In the genomic region with DNA sequence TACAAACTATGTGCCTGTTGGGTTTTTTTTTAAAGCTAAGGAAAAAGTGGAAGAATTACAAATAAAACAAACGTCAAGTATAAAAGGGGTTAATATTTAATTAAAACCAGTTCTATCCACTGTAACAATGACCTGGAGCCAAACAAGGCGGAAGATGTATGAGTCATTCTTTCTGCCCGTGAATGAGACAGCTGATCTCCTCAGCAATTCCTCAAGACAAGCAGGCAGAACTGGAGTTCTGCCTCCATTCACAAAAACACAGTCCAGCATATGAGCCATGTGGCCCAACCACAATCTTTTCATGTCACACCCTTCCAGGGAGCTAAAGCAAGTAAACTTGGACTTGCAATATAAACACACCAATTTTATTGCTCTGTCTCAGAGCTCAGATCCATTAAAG, we compare ENCODE assay signal across 8 cellular contexts. TPM values are rescaled to one million over a fixed set of nuclear protein-coding genes. Genes with fewer than 3 reads are reported as not detected.
A peak's percentile ranks its signal among the peaks of the same experiment; 100 is the strongest.
DNase-seq lines count a peak whose midpoint lies in the region; ATAC-seq and TF ChIP-seq lines count a peak whose summit lies in the region.
"Had no signal": no experiment of that assay in that cellular context is flagged by ENCODE, and none has a peak within 500 bp of the region (broad histone marks: within the 10 kb centered on the region; RNA-seq: fewer than 3 reads in every experiment).

No MANE protein-coding gene starts in this region.

- POLR2A ChIA-PET in WTC11 (lab: Charles Lee) = interaction anchor here (0.6 to 4.1 kb wide), 2 partner anchors 10 to 731 kb away, joined by 3 to 33 read pairs; a partner anchor contains a TSS
- POLR2A ChIA-PET in activated CD8-positive, alpha-beta T cell treated with anti-CD3 and anti-CD28 coated beads for 36 hours (lab: Charles Lee) = no interaction called here

- H3K9me3 Mint-ChIP-seq in WTC11 = no peaks in the 10 kb centered on the region
- no peaks in the 10 kb centered on the region for H3K9me3 Mint-ChIP-seq in activated CD8-positive, alpha-beta T cell treated with anti-CD3 and anti-CD28 coated beads for 36 hours

- no peak for TF ChIP-seq CTCF in WTC11 (IDR thresholded peaks at IDR 0.05)
- TF ChIP-seq CTCF in right atrium auricular region (IDR thresholded peaks at IDR 0.05) = no peak
- TF ChIP-seq CTCF in activated CD8-positive, alpha-beta T cell treated with anti-CD3 and anti-CD28 coated beads for 36 hours (IDR thresholded peaks at IDR 0.05) = no peak

- peak overlapping the region; percentile 87 for H3K27ac Mint-ChIP-seq in WTC11
- no peak overlapping the region for H3K27ac Mint-ChIP-seq in activated CD8-positive, alpha-beta T cell treated with anti-CD3 and anti-CD28 coated beads for 36 hours
- H3K27ac Mint-ChIP-seq: activated naive CD8-positive, alpha-beta T cell treated with anti-CD3 and anti-CD28 coated beads, Interleukin-2, amount 10 ng/mL, durations not matched to agents 7 days and 5 days had no signal

- H3K9me3 ChIP-seq in right atrium auricular region = no peaks in the 10 kb centered on the region

- no peak overlapping the region for H3K4me3 ChIP-seq in right atrium auricular region

- DNase-seq in HS-27A (ENCODE audit: low read depth) = peak; percentile 40
- no peak for DNase-seq in WTC11 (ENCODE audit: low spot score)
- DNase-seq in right atrium auricular region (ENCODE audit: low spot score) = peak; percentile 78
- peak; percentile 98 for DNase-seq in stromal cell of bone marrow (ENCODE audit: low read depth)
- DNase-seq in activated CD8-positive, alpha-beta T cell treated with anti-CD3 and anti-CD28 coated beads for 36 hours = no peak
- DNase-seq in stimulated activated naive CD4-positive, alpha-beta T cell treated with Interleukin-2 at 50 U/mL for 16 hours (lab: John Stamatoyannopoulos, UW) = no peak
- DNase-seq: activated naive CD8-positive, alpha-beta T cell treated with anti-CD3 and anti-CD28 coated beads, Interleukin-2, amount 10 ng/mL, durations not matched to agents 7 days and 5 days had no signal

- CTCF ChIA-PET in WTC11 (lab: Charles Lee) = interaction anchor here (1.8 kb wide), 1 partner anchor 8 kb away, joined by 6 read pairs; a partner anchor contains a TSS
- CTCF ChIA-PET in activated CD8-positive, alpha-beta T cell treated with anti-CD3 and anti-CD28 coated beads for 36 hours (lab: Charles Lee) = no interaction called here

- intact Hi-C loops in activated CD8-positive, alpha-beta T cell treated with anti-CD3 and anti-CD28 coated beads for 36 hours (cut with micrococcal nuclease) = no loop called here

- H3K4me3 Mint-ChIP-seq in WTC11 = peak overlapping the region; percentile 40
- H3K4me3 Mint-ChIP-seq in activated CD8-positive, alpha-beta T cell treated with anti-CD3 and anti-CD28 coated beads for 36 hours = no peak overlapping the region
- H3K4me3 Mint-ChIP-seq: activated naive CD8-positive, alpha-beta T cell treated with anti-CD3 and anti-CD28 coated beads, Interleukin-2, amount 10 ng/mL, durations not matched to agents 7 days and 5 days had no signal

- ATAC-seq in WTC11 (peak; percentile 74), GM18909 (IDR thresholded peaks at IDR 0.05; ENCODE audit: poor library complexity, unreplicated experiment) (no peak)
- no peak for ATAC-seq in activated CD8-positive, alpha-beta T cell treated with anti-CD3 and anti-CD28 coated beads for 36 hours

- H3K4me1 Mint-ChIP-seq in WTC11 = peaks cover 80% of the 10 kb centered on the region
- H3K4me1 Mint-ChIP-seq in activated CD8-positive, alpha-beta T cell treated with anti-CD3 and anti-CD28 coated beads for 36 hours (ENCODE audit: low read depth) = no peaks in the 10 kb centered on the region
- H3K4me1 Mint-ChIP-seq: activated naive CD8-positive, alpha-beta T cell treated with anti-CD3 and anti-CD28 coated beads, Interleukin-2, amount 10 ng/mL, durations not matched to agents 7 days and 5 days had no signal

- no peaks in the 10 kb centered on the region for H3K36me3 ChIP-seq in right atrium auricular region

- no peaks in the 10 kb centered on the region for H3K27me3 Mint-ChIP-seq in WTC11 (ENCODE audit: low read depth)
- peaks cover 6% of the 10 kb centered on the region for H3K27me3 Mint-ChIP-seq in activated CD8-positive, alpha-beta T cell treated with anti-CD3 and anti-CD28 coated beads for 36 hours

- no peaks in the 10 kb centered on the region for H3K27me3 ChIP-seq in right atrium auricular region

- H3K4me1 ChIP-seq in right atrium auricular region = peaks cover 0 to 34% of the 10 kb centered on the region in 2 donors

- H3K36me3 Mint-ChIP-seq in WTC11 = peaks cover 16% of the 10 kb centered on the region
- H3K36me3 Mint-ChIP-seq in activated CD8-positive, alpha-beta T cell treated with anti-CD3 and anti-CD28 coated beads for 36 hours (ENCODE audit: low read depth) = no peaks in the 10 kb centered on the region
- H3K36me3 Mint-ChIP-seq: activated naive CD8-positive, alpha-beta T cell treated with anti-CD3 and anti-CD28 coated beads, Interleukin-2, amount 10 ng/mL, durations not matched to agents 7 days and 5 days had no signal

- H3K27ac ChIP-seq in right atrium auricular region = peak overlapping the region in 1 of 2 donors; percentile 12

TF ChIP-seq in WTC11, 78 proteins besides CTCF, POLR2A, EP300 and RAD21:
- TF ChIP-seq ETV6 (CRISPR knock-in tag; IDR thresholded peaks at IDR 0.05) = no peak
- no peak for TF ChIP-seq CREM (CRISPR knock-in tag; IDR thresholded peaks at IDR 0.05)
- no peak for TF ChIP-seq SMAD3 (CRISPR knock-in tag; IDR thresholded peaks at IDR 0.05; ENCODE audit: borderline replicate concordance)
- TF ChIP-seq GABPB1 (CRISPR knock-in tag; IDR thresholded peaks at IDR 0.05) = no peak
- TF ChIP-seq ZNF232 (CRISPR knock-in tag; IDR thresholded peaks at IDR 0.05) = no peak
- TF ChIP-seq CBFB (CRISPR knock-in tag; IDR thresholded peaks at IDR 0.05; ENCODE audit: low read depth) = no peak
- no peak for TF ChIP-seq TCF7 (CRISPR knock-in tag; IDR thresholded peaks at IDR 0.05; ENCODE audit: low read depth)
- no peak for TF ChIP-seq ELF4 (CRISPR knock-in tag; IDR thresholded peaks at IDR 0.05; ENCODE audit: low read depth)
- TF ChIP-seq, protein P1, sequence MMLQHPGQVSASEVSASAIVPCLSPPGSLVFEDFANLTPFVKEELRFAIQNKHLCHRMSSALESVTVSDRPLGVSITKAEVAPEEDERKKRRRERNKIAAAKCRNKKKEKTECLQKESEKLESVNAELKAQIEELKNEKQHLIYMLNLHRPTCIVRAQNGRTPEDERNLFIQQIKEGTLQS (CRISPR knock-in tag; conservative IDR thresholded peaks at IDR 0.05) = no peak
- no peak for TF ChIP-seq NFYB (CRISPR knock-in tag; conservative IDR thresholded peaks at IDR 0.05; ENCODE audit: low read depth)
- TF ChIP-seq, protein P2, sequence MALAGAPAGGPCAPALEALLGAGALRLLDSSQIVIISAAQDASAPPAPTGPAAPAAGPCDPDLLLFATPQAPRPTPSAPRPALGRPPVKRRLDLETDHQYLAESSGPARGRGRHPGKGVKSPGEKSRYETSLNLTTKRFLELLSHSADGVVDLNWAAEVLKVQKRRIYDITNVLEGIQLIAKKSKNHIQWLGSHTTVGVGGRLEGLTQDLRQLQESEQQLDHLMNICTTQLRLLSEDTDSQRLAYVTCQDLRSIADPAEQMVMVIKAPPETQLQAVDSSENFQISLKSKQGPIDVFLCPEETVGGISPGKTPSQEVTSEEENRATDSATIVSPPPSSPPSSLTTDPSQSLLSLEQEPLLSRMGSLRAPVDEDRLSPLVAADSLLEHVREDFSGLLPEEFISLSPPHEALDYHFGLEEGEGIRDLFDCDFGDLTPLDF (CRISPR knock-in tag; IDR thresholded peaks at IDR 0.05) = no peak
- TF ChIP-seq TP53 (CRISPR knock-in tag; IDR thresholded peaks at IDR 0.05) = no peak
- no peak for TF ChIP-seq FOXJ3 (CRISPR knock-in tag; IDR thresholded peaks at IDR 0.05; ENCODE audit: borderline replicate concordance)
- TF ChIP-seq ZNF423 (CRISPR knock-in tag; IDR thresholded peaks at IDR 0.05) = no peak
- no peak for TF ChIP-seq RELA (CRISPR knock-in tag; IDR thresholded peaks at IDR 0.05; ENCODE audit: borderline replicate concordance)
- TF ChIP-seq, protein P3, sequence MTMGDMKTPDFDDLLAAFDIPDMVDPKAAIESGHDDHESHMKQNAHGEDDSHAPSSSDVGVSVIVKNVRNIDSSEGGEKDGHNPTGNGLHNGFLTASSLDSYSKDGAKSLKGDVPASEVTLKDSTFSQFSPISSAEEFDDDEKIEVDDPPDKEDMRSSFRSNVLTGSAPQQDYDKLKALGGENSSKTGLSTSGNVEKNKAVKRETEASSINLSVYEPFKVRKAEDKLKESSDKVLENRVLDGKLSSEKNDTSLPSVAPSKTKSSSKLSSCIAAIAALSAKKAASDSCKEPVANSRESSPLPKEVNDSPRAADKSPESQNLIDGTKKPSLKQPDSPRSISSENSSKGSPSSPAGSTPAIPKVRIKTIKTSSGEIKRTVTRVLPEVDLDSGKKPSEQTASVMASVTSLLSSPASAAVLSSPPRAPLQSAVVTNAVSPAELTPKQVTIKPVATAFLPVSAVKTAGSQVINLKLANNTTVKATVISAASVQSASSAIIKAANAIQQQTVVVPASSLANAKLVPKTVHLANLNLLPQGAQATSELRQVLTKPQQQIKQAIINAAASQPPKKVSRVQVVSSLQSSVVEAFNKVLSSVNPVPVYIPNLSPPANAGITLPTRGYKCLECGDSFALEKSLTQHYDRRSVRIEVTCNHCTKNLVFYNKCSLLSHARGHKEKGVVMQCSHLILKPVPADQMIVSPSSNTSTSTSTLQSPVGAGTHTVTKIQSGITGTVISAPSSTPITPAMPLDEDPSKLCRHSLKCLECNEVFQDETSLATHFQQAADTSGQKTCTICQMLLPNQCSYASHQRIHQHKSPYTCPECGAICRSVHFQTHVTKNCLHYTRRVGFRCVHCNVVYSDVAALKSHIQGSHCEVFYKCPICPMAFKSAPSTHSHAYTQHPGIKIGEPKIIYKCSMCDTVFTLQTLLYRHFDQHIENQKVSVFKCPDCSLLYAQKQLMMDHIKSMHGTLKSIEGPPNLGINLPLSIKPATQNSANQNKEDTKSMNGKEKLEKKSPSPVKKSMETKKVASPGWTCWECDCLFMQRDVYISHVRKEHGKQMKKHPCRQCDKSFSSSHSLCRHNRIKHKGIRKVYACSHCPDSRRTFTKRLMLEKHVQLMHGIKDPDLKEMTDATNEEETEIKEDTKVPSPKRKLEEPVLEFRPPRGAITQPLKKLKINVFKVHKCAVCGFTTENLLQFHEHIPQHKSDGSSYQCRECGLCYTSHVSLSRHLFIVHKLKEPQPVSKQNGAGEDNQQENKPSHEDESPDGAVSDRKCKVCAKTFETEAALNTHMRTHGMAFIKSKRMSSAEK (CRISPR knock-in tag; IDR thresholded peaks at IDR 0.05; ENCODE audit: borderline replicate concordance) = no peak
- TF ChIP-seq HMGA2 (CRISPR knock-in tag; IDR thresholded peaks at IDR 0.05) = no peak
- TF ChIP-seq ZBTB21 (CRISPR knock-in tag; IDR thresholded peaks at IDR 0.05; ENCODE audit: borderline replicate concordance) = no peak

RNA-seq across cellular contexts. Expression of a gene that starts 8.4 kb away (rescaled TPM):
- total RNA-seq in WTC11 (2021) = 74.9 to 81.4 TPM (median 76.6 TPM) in 3 replicates
- total RNA-seq in right atrium auricular region = 10 to 100 TPM; 27.7 to 58.4 TPM
- total RNA-seq in activated CD8-positive, alpha-beta T cell treated with anti-CD3 and anti-CD28 coated beads for 36 hours = under 1 TPM; 0.18 to 0.56 TPM

Comparison
In these comparisons a context has a peak if more than half of its experiments do, and no peak if none do; other contexts are left out.
1. DNase-seq: peak in HS-27A (single experiment), right atrium auricular region (single experiment) and stromal cell of bone marrow (single experiment); none in WTC11 (single experiment), activated CD8-positive, alpha-beta T cell treated with anti-CD3 and anti-CD28 coated beads for 36 hours (single experiment) and stimulated activated naive CD4-positive, alpha-beta T cell treated with Interleukin-2 at 50 U/mL for 16 hours (single experiment).
2. RNA of a gene that starts 8.4 kb away (total RNA-seq): 74.9 to 81.4 TPM in WTC11 and 27.7 to 58.4 TPM in right atrium auricular region; 0.18 to 0.56 TPM in activated CD8-positive, alpha-beta T cell treated with anti-CD3 and anti-CD28 coated beads for 36 hours; every median in the first group is over 10 times any median in the second.